ENCODE assay signal across 25 cellular contexts in the genomic region with DNA sequence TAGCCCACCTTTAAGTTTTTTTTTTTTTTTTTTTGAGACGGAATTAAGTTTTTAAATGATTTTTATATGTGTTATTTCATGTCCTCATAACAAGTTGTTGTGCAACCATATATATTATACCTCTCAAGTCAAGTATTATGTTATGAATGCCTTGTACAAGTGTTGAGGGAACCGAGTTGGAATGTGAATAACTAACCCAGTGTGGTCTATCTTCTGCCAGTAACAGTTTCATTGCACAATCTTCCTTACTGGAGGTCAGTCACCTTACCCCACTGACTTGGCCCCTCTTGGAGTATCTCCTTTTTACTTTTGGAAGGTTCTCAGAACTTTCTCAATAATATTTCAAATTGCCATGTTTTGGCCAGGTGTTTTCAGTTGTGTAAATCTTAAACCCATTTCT.
"Had no signal": no experiment of that assay in that cellular context is flagged by ENCODE, and none has a peak within 500 bp of the region (broad histone marks: within the 10 kb centered on the region; RNA-seq: fewer than 3 reads in every experiment).

No MANE protein-coding gene starts in this region.

- H3K4me1 ChIP-seq: neural progenitor cell, pancreas, prostate gland, right lobe of liver, sigmoid colon, stomach, thyroid gland, tibial nerve, upper lobe of left lung, vagina had no signal

- H3K9me3 ChIP-seq: pancreas, prostate gland, right lobe of liver, sigmoid colon, stomach, thoracic aorta, thyroid gland, tibial nerve, upper lobe of left lung, vagina had no signal

- H3K4me1 Mint-ChIP-seq: natural killer cell; nephron; neural progenitor cell; stimulated activated effector memory CD8-positive, alpha-beta T cell treated with anti-CD3 and anti-CD28 coated beads, Interleukin-12 subunit alpha, Interleukin-12 subunit beta, amount 100 ng/mL, for 72 hours; stimulated activated naive B cell treated with anti-CD40 and anti-IgM and Interleukin-4, amounts not matched to agents 10 μg/mL and 1 μg/mL and 100 μg/mL, for 72 hours had no signal

- H3K27ac ChIP-seq: neural progenitor cell, pancreas, prostate gland, right lobe of liver, sigmoid colon, stomach, thoracic aorta, thyroid gland, tibial nerve, upper lobe of left lung, vagina had no signal

- H3K4me3 Mint-ChIP-seq: natural killer cell; nephron; neural progenitor cell; stimulated activated effector memory CD8-positive, alpha-beta T cell treated with anti-CD3 and anti-CD28 coated beads, Interleukin-12 subunit alpha, Interleukin-12 subunit beta, amount 100 ng/mL, for 72 hours; stimulated activated naive B cell treated with anti-CD40 and anti-IgM and Interleukin-4, amounts not matched to agents 10 μg/mL and 1 μg/mL and 100 μg/mL, for 72 hours; stimulated activated naive CD8-positive, alpha-beta T cell treated with anti-CD3 and anti-CD28 coated beads, Interleukin-15, Interleukin-2, amounts not matched to agents 100 ng/mL and 50 ng/mL, for 24 hours had no signal

- H3K36me3 Mint-ChIP-seq: natural killer cell; neural progenitor cell; stimulated activated effector memory CD8-positive, alpha-beta T cell treated with anti-CD3 and anti-CD28 coated beads, Interleukin-12 subunit alpha, Interleukin-12 subunit beta, amount 100 ng/mL, for 72 hours; stimulated activated naive B cell treated with anti-CD40 and anti-IgM and Interleukin-4, amounts not matched to agents 10 μg/mL and 1 μg/mL and 100 μg/mL, for 72 hours had no signal

- DNase-seq: natural killer cell; occipital lobe; pancreas; right cardiac atrium; right lobe of liver; sigmoid colon; small intestine; stimulated activated CD4-positive, alpha-beta T cell treated with anti-CD3 and anti-CD28 coated beads, Interleukin-15, amount 100 ng/mL, for 24 hours; stimulated activated CD4-positive, alpha-beta T cell treated with anti-CD3 and anti-CD28 coated beads, Interleukin-2, amount 100 ng/mL, for 24 hours; stimulated activated CD4-positive, alpha-beta T cell treated with anti-CD3 and anti-CD28 coated beads, Interleukin-2, amount 100 ng/mL, for 48 hours; stimulated activated CD4-positive, alpha-beta T cell treated with anti-CD3 and anti-CD28 coated beads, Interleukin-4, amount 100 ng/mL, for 24 hours; stimulated activated naive B cell treated with anti-CD40 and anti-IgM and Interleukin-4, amounts not matched to agents 10 μg/mL and 1 μg/mL and 100 μg/mL, for 72 hours; stimulated activated naive CD4-positive, alpha-beta T cell treated with Interleukin-2 at 50 U/mL for 16 hours; stomach; thyroid gland; trophoblast cell; upper lobe of left lung had no signal

- H3K36me3 ChIP-seq: neural progenitor cell, pancreas, prostate gland, right lobe of liver, sigmoid colon, stomach, thoracic aorta, thyroid gland, tibial nerve, upper lobe of left lung, vagina had no signal

- H3K9me3 Mint-ChIP-seq: natural killer cell; stimulated activated effector memory CD8-positive, alpha-beta T cell treated with anti-CD3 and anti-CD28 coated beads, Interleukin-12 subunit alpha, Interleukin-12 subunit beta, amount 100 ng/mL, for 72 hours; stimulated activated naive CD8-positive, alpha-beta T cell treated with anti-CD3 and anti-CD28 coated beads, Interleukin-15, Interleukin-2, amounts not matched to agents 100 ng/mL and 50 ng/mL, for 24 hours had no signal

- H3K4me3 ChIP-seq: neural progenitor cell, pancreas, prostate gland, right lobe of liver, sigmoid colon, stomach, thoracic aorta, thyroid gland, tibial nerve, upper lobe of left lung, vagina had no signal

- H3K27ac Mint-ChIP-seq: natural killer cell; nephron; neural progenitor cell; stimulated activated effector memory CD8-positive, alpha-beta T cell treated with anti-CD3 and anti-CD28 coated beads, Interleukin-12 subunit alpha, Interleukin-12 subunit beta, amount 100 ng/mL, for 72 hours; stimulated activated naive B cell treated with anti-CD40 and anti-IgM and Interleukin-4, amounts not matched to agents 10 μg/mL and 1 μg/mL and 100 μg/mL, for 72 hours; stimulated activated naive CD8-positive, alpha-beta T cell treated with anti-CD3 and anti-CD28 coated beads, Interleukin-15, Interleukin-2, amounts not matched to agents 100 ng/mL and 50 ng/mL, for 24 hours had no signal

- H3K27me3 ChIP-seq: neural progenitor cell, pancreas, right lobe of liver, sigmoid colon, stomach, thyroid gland, tibial nerve, upper lobe of left lung, vagina had no signal
